23 cellular contexts compared by ENCODE assay signal in the genomic region with DNA sequence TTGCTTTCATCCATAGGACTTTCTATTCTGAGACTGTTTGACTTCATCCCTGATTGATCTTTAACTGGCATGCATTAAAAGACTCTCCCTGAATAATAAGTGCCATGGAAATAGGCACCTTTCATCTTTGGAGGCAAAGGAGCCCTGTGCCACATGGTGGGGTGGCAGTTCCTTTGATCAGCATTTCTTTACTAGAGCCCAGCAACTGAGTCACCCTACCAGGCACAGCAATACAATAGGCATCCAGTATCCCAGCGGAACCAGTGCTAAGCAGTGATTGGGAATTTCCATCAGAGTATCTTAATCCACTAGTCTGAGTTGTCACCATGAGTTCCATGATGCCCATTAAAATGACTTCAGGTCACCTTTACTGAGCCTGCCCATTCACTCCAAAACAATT.
DNase-seq lines count a peak whose midpoint lies in the region; ATAC-seq, FAIRE-seq and TF ChIP-seq lines count a peak whose summit lies in the region.
"Had no signal": no experiment of that assay in that cellular context is flagged by ENCODE, and none has a peak within 500 bp of the region (broad histone marks: within the 10 kb centered on the region; RNA-seq: fewer than 3 reads in every experiment).

No MANE protein-coding gene starts in this region.

- no peak overlapping the region for H3K4me3 ChIP-seq in bronchial epithelial cell (ENCODE audit: low read depth, low read length)
- H3K4me3 ChIP-seq: K562, Peyer's patch had no signal

- no peak for FAIRE-seq in bronchial epithelial cell (lab: Jason Lieb, UNC)
- FAIRE-seq: GM12891, H54, HTR-8/SVneo, K562 had no signal

- no peaks in the 10 kb centered on the region for H3K27me3 ChIP-seq in bronchial epithelial cell (ENCODE audit: control insufficient read depth, insufficient read depth, low read length)
- H3K27me3 ChIP-seq: Peyer's patch had no signal

- TF ChIP-seq CTCF in bronchial epithelial cell (IDR thresholded peaks at IDR 0.05; ENCODE audit: insufficient read depth, low read length, severe bottlenecking): no peak

- ATAC-seq in HG02884 (IDR thresholded peaks at IDR 0.05; ENCODE audit: unreplicated experiment): no peak
- ATAC-seq: K562 had no signal

- no peaks in the 10 kb centered on the region for H3K36me3 ChIP-seq in bronchial epithelial cell (ENCODE audit: control insufficient read depth, insufficient read depth, low read length)
- H3K36me3 ChIP-seq: Peyer's patch had no signal

- DNase-seq in LHCN-M2 (ENCODE audit: low read depth) (peak; percentile 13), bronchial epithelial cell (ENCODE audit: low read depth) (peak; percentile 25), iris pigment epithelial cell (ENCODE audit: low read depth) (peak; percentile 1), germinal center (ENCODE audit: low spot score) (no peak), OCI-M2 (lab: John Stamatoyannopoulos, UW; ENCODE audit: unreplicated experiment) (no peak), NCI-H146 (lab: John Stamatoyannopoulos, UW) (no peak)
- DNase-seq: C1 segment of cervical spinal cord; Caco-2; CD4-positive, alpha-beta memory T cell; GF-D8; Kasumi-1; MM.1S; NCI-H1694 treated with DMSO at 0.1 percent for 48 hours; NCI-H2081; NCI-H526 treated with DMSO at 0.1 percent for 48 hours; Peyer's patch; SK-N-SH; SW 1271 had no signal

Comparison
In these comparisons a context has a peak if more than half of its experiments do, and no peak if none do; other contexts are left out.
1. DNase-seq: peak in LHCN-M2 (single experiment), bronchial epithelial cell (single experiment) and iris pigment epithelial cell (single experiment); none in germinal center (single experiment), OCI-M2 (single experiment) and NCI-H146 (single experiment).